ENCODE assay signal across 8 cellular contexts in genomic region chr16:80569440-80570105, GRCh38. TPM values are rescaled to one million over a fixed set of nuclear protein-coding genes. Genes with fewer than 3 reads are reported as not detected.
DNase-seq lines count a peak whose midpoint lies in the region; ATAC-seq, FAIRE-seq and TF ChIP-seq lines count a peak whose summit lies in the region.

No MANE protein-coding gene starts in this region.

- H3K27me3 ChIP-seq in CD4-positive, alpha-beta T cell (ENCODE audit: control insufficient read depth, insufficient read depth, low read length), result no peaks in the 10 kb centered on the region
- H3K27me3 ChIP-seq in kidney epithelial cell (ENCODE audit: control insufficient read depth, insufficient read depth, low read length) (no peaks in the 10 kb centered on the region), pancreas (no peaks in the 10 kb centered on the region), esophagus muscularis mucosa (peaks cover 0 to 29% (median 0%) of the 10 kb centered on the region in 4 donors)

- CTCF ChIA-PET in CD4-positive, alpha-beta T cell (lab: Charles Lee), result interaction anchor here (1.6 kb wide), 1 partner anchor 10 kb away, joined by 5 read pairs; no protein-coding TSS in a partner anchor

- H3K36me3 Mint-ChIP-seq in CD4-positive, alpha-beta T cell (ENCODE audit: low read depth), result no peaks in the 10 kb centered on the region

- intact Hi-C loops in CD4-positive, alpha-beta T cell (cut with DNase I, micrococcal nuclease), result no loop called here
- intact Hi-C loops in pancreas (cut with DNase I) (no loop called here), lower leg skin (cut with DNase I; ENCODE audit: low total_unique reads) (no loop called here), esophagus muscularis mucosa (cut with DNase I) (no loop called here)

- no peak overlapping the region for H3K27ac ChIP-seq in CD4-positive, alpha-beta T cell (ENCODE audit: low read depth, low read length)
- H3K27ac ChIP-seq in pancreas (no peak overlapping the region), esophagus muscularis mucosa (replicated peaks in 1 of 4) (no peak overlapping the region)

- peaks cover 7% of the 10 kb centered on the region for H3K9me3 Mint-ChIP-seq in CD4-positive, alpha-beta T cell

- TF ChIP-seq POLR2A in lower leg skin (IDR thresholded peaks at IDR 0.05) (no peak), esophagus muscularis mucosa (IDR thresholded peaks at IDR 0.05; ENCODE audit: low read depth) (no peak)

- no peaks in the 10 kb centered on the region for H3K9me3 ChIP-seq in CD4-positive, alpha-beta T cell (ENCODE audit: control insufficient read depth, low read length)
- no peaks in the 10 kb centered on the region for H3K9me3 ChIP-seq in pancreas
- H3K9me3 ChIP-seq in esophagus muscularis mucosa, result peaks cover 0 to 9% (median 0%) of the 10 kb centered on the region in 4 donors

- H3K27me3 Mint-ChIP-seq in CD4-positive, alpha-beta T cell, result no peaks in the 10 kb centered on the region

- H3K36me3 ChIP-seq in kidney epithelial cell (ENCODE audit: control insufficient read depth, insufficient read depth, low read length) (no peaks in the 10 kb centered on the region), pancreas (no peaks in the 10 kb centered on the region), esophagus muscularis mucosa (no peaks in the 10 kb centered on the region)

- peak overlapping the region; percentile 26 for H3K4me3 Mint-ChIP-seq in CD4-positive, alpha-beta T cell

- no peak for TF ChIP-seq EP300 in esophagus muscularis mucosa (IDR thresholded peaks at IDR 0.05)

- POLR2A ChIA-PET in CD4-positive, alpha-beta T cell (lab: Charles Lee), result interaction anchor here (1.0 kb wide), 1 partner anchor 10 kb away, joined by 3 read pairs; no protein-coding TSS in a partner anchor

- ATAC-seq in CD4-positive, alpha-beta T cell (ENCODE audit: poor library complexity), result peak; percentile 97
- ATAC-seq in HG03039 (IDR thresholded peaks at IDR 0.05; ENCODE audit: unreplicated experiment) (peak; percentile 78), pancreas (no peak)

- peak overlapping the region; percentile 4 for H3K27ac Mint-ChIP-seq in CD4-positive, alpha-beta T cell

- WGBS in pancreas, 2 donors, result 72 to 81% methylated on average over 9 of the region's 9 CpGs
- 39 to 53% methylated on average over 6 to 9 of the region's 9 CpGs for WGBS in lower leg skin, 2 donors
- WGBS in esophagus muscularis mucosa, result 75% methylated on average over 6 of the region's 9 CpGs

- no peak for FAIRE-seq in pancreas (lab: Jason Lieb, UNC)

- H3K4me3 ChIP-seq in kidney epithelial cell (ENCODE audit: low read depth, low read length), result no peak overlapping the region
- no peak overlapping the region for H3K4me3 ChIP-seq in pancreas
- no peak overlapping the region for H3K4me3 ChIP-seq in lower leg skin (ENCODE audit: low read depth, poor library complexity, severe bottlenecking)
- no peak overlapping the region for H3K4me3 ChIP-seq in esophagus muscularis mucosa

- H3K4me1 ChIP-seq in pancreas (no peaks in the 10 kb centered on the region), esophagus muscularis mucosa (no peaks in the 10 kb centered on the region)

- peaks cover 31% of the 10 kb centered on the region for H3K4me1 Mint-ChIP-seq in CD4-positive, alpha-beta T cell (ENCODE audit: low read depth)

- DNase-seq in CD4-positive, alpha-beta T cell, result peak in 9 of 10 experiments; percentile 9 to 57 (median 35)
- DNase-seq in activated CD8-positive, alpha-beta memory T cell treated with anti-CD3 and anti-CD28 coated beads, Interleukin-2, amount 50 U/mL, for 24 hours (ENCODE audit: extremely low read depth), result peak; percentile 60
- peak; percentile 18 for DNase-seq in kidney epithelial cell (ENCODE audit: low read depth)
- no peak for DNase-seq in pancreas
- no peak for DNase-seq in lower leg skin (ENCODE audit: low spot score in 2 of 2)
- no peak for DNase-seq in NCI-H1048 (lab: John Stamatoyannopoulos, UW)
- DNase-seq in esophagus muscularis mucosa (ENCODE audit: extremely low spot score), result no peak

- no peak for TF ChIP-seq CTCF in CD4-positive, alpha-beta T cell (IDR thresholded peaks at IDR 0.05)
- no peak for TF ChIP-seq CTCF in kidney epithelial cell (IDR thresholded peaks at IDR 0.05; ENCODE audit: insufficient read depth, low read length, poor library complexity, severe bottlenecking)
- no peak for TF ChIP-seq CTCF in pancreas (IDR thresholded peaks at IDR 0.05)
- TF ChIP-seq CTCF in lower leg skin (IDR thresholded peaks at IDR 0.05), result no peak
- no peak for TF ChIP-seq CTCF in esophagus muscularis mucosa (IDR thresholded peaks at IDR 0.05)

RNA-seq across cellular contexts. Expression of gene DYNLRB2, which starts 28.8 kb away (rescaled TPM):
- under 1 TPM in 1 of 2 experiments, not detected in 1; 0.31 TPM for total RNA-seq in CD4-positive, alpha-beta T cell
- total RNA-seq in kidney epithelial cell (not detected in 2 replicates), pancreas (1 to 10 TPM in 1 of 6 donors, under 1 TPM in 3, not detected in 2; 0.35 to 2.0 (median 0.57) TPM), lower leg skin (1 to 10 TPM in 2 of 4 donors, not detected in 2; 3.6 to 4.1 TPM), esophagus muscularis mucosa (not detected)
- polyA plus RNA-seq in pancreas, result 1 to 10 TPM; 1.4 to 5.5 TPM

Comparison
In these comparisons a context has a peak if more than half of its experiments do, and no peak if none do; other contexts are left out.
1. ATAC-seq: peak in CD4-positive, alpha-beta T cell (single experiment) and HG03039 (single experiment); none in pancreas (0 of 4).
2. DNase-seq: peak in CD4-positive, alpha-beta T cell (9 of 10), activated CD8-positive, alpha-beta memory T cell treated with anti-CD3 and anti-CD28 coated beads, Interleukin-2, amount 50 U/mL, for 24 hours (single experiment) and kidney epithelial cell (single experiment); none in pancreas (0 of 6), lower leg skin (0 of 2), NCI-H1048 (single experiment) and esophagus muscularis mucosa (single experiment).